20 cellular contexts compared by ENCODE assay signal in the genomic region with DNA sequence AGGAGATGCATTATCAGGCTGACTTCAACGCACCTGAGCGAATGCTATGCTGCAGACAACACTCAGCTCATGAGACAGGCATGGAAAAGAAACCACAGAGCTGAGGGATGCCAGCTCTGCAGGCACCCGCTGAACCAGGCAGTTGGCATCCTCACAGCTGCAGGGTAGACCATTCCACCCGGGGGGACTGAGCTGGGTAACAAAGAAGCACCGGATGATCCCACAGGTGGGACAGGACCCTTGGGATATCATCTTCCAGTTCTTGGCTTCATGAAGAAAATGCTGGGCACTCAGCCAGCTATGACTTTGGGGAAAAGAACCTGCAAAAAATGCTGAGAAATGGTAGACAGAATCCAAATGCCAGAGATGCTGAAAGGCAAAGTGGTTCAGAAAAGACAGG. TPM values are rescaled to one million over a fixed set of nuclear protein-coding genes. Genes with fewer than 3 reads are reported as not detected.
A peak's percentile ranks its signal among the peaks of the same experiment; 100 is the strongest.
DNase-seq lines count a peak whose midpoint lies in the region; ATAC-seq and TF ChIP-seq lines count a peak whose summit lies in the region.
"Had no signal": no experiment of that assay in that cellular context is flagged by ENCODE, and none has a peak within 500 bp of the region (broad histone marks: within the 10 kb centered on the region; RNA-seq: fewer than 3 reads in every experiment).

No MANE protein-coding gene starts in this region.

- intact Hi-C loops in psoas muscle (cut with DNase I) = no loop called here

- H3K27me3 ChIP-seq in brain microvascular endothelial cell (replicated peaks) (peaks cover 2% of the 10 kb centered on the region), psoas muscle (ENCODE audit: insufficient read depth in 3 of 3, low read length in 2 of 3) (peaks cover 0 to 5% (median 4%) of the 10 kb centered on the region in 3 donors), neural progenitor cell (no peaks in the 10 kb centered on the region)
- H3K27me3 ChIP-seq: body of pancreas, testis had no signal

- peaks cover 7% of the 10 kb centered on the region for H4K20me1 ChIP-seq in neural progenitor cell (ENCODE audit: low read depth)

- no peaks in the 10 kb centered on the region for H3K4me1 ChIP-seq in psoas muscle
- H3K4me1 ChIP-seq in neural progenitor cell = peaks cover 15% of the 10 kb centered on the region
- H3K4me1 ChIP-seq: testis had no signal

- ATAC-seq in psoas muscle (peak in 3 of 4 donors; percentile 20 to 32 (median 24)), GM18909 (IDR thresholded peaks at IDR 0.05; ENCODE audit: poor library complexity, unreplicated experiment) (no peak), GM19395 (IDR thresholded peaks at IDR 0.05; ENCODE audit: unreplicated experiment) (no peak)
- ATAC-seq: activated CD8-positive, alpha-beta T cell treated with anti-CD3 and anti-CD28 coated beads, Interleukin-2, amount 10 ng/mL, durations not matched to agents 7 days and 5 days; body of pancreas had no signal

- in situ Hi-C loops in brain microvascular endothelial cell (cut with HindIII; ENCODE audit: low pct_ligation_motif_present, low sequenced_read_pairs) = no loop called here

- peaks cover 2% of the 10 kb centered on the region for H3K36me3 Mint-ChIP-seq in neural progenitor cell
- H3K36me3 Mint-ChIP-seq: activated naive CD4-positive, alpha-beta T cell treated with anti-CD3 and anti-CD28 coated beads, Interleukin-2, amount 50 U/mL, for 24 hours had no signal

- no peak overlapping the region for H3K27ac ChIP-seq in brain microvascular endothelial cell
- no peak overlapping the region for H3K27ac ChIP-seq in psoas muscle
- no peak overlapping the region for H3K27ac ChIP-seq in neural progenitor cell
- H3K27ac ChIP-seq: testis had no signal

- no peak overlapping the region for H3K9ac ChIP-seq in neural progenitor cell

- peaks cover 17% of the 10 kb centered on the region for H3K4me1 Mint-ChIP-seq in neural progenitor cell

- H3K36me3 ChIP-seq in brain microvascular endothelial cell (replicated peaks) (no peaks in the 10 kb centered on the region), psoas muscle (ENCODE audit: insufficient read depth in 1 of 2, low read depth in 1 of 2) (no peaks in the 10 kb centered on the region), neural progenitor cell (no peaks in the 10 kb centered on the region)

- WGBS in psoas muscle, 3 donors = 34 to 53% (median 38%) methylated on average over 5 of the region's 5 CpGs

- TF ChIP-seq CTCF in brain microvascular endothelial cell (IDR thresholded peaks at IDR 0.05; ENCODE audit: low read depth, low read length, missing control alignments) (no peak), psoas muscle (IDR thresholded peaks at IDR 0.05) (no peak), neural progenitor cell (IDR thresholded peaks at IDR 0.05) (no peak)

- no peaks in the 10 kb centered on the region for H3K9me3 Mint-ChIP-seq in neural progenitor cell
- H3K9me3 Mint-ChIP-seq: activated B cell treated with CpG ODN at 0.5 μM for 24 hours; activated naive CD4-positive, alpha-beta T cell treated with anti-CD3 and anti-CD28 coated beads, Interleukin-2, amount 50 U/mL, for 24 hours; activated T-cell treated with anti-CD3 and anti-CD28 coated beads, Interleukin-2, amount 50 U/mL, for 4 hours; neural crest cell; T-helper 1 cell treated with Interleukin-12 subunit alpha and Interleukin-12 subunit beta and Interleukin-4 antibody, amounts not matched to agents 30 μg/mL and 1 μg/mL, for 36 hours had no signal

- DNase-seq in NCI-H2107 treated with DMSO at 0.1 percent for 48 hours (lab: John Stamatoyannopoulos, UW; ENCODE audit: unreplicated experiment) (peak; percentile 51), NCI-H2107 (lab: John Stamatoyannopoulos, UW) (no peak), NCI-H2171 treated with DMSO at 0.1 percent for 48 hours (lab: John Stamatoyannopoulos, UW) (peak; percentile 98), brain microvascular endothelial cell (peak; percentile 11), psoas muscle (no peak), neural progenitor cell (ENCODE audit: low spot score) (no peak)
- DNase-seq: activated B cell treated with CpG ODN at 0.5 μM for 24 hours; activated CD8-positive, alpha-beta T cell treated with anti-CD3 and anti-CD28 coated beads, Interleukin-2, amount 10 ng/mL, durations not matched to agents 7 days and 5 days; activated T-cell treated with anti-CD3 and anti-CD28 coated beads, Interleukin-2, amount 50 U/mL, for 4 hours; hypothalamus; kidney glomerular epithelial cell; NCI-H2081 treated with DMSO at 0.1 percent for 48 hours; SHP77; testis had no signal

- H3K9me3 ChIP-seq in psoas muscle = no peaks in the 10 kb centered on the region
- H3K9me3 ChIP-seq in neural progenitor cell (ENCODE audit: low read depth) = no peaks in the 10 kb centered on the region
- H3K9me3 ChIP-seq: body of pancreas, testis had no signal

- H3F3A ChIP-seq in neural progenitor cell (ENCODE audit: low read depth) = no peaks in the 10 kb centered on the region

- no peak overlapping the region for H3K4me3 Mint-ChIP-seq in neural progenitor cell
- H3K4me3 Mint-ChIP-seq: activated B cell treated with CpG ODN at 0.5 μM for 24 hours; activated CD8-positive, alpha-beta T cell treated with anti-CD3 and anti-CD28 coated beads, Interleukin-2, amount 10 ng/mL, durations not matched to agents 7 days and 5 days; activated naive CD4-positive, alpha-beta T cell treated with anti-CD3 and anti-CD28 coated beads, Interleukin-2, amount 50 U/mL, for 24 hours; activated T-cell treated with anti-CD3 and anti-CD28 coated beads, Interleukin-2, amount 50 U/mL, for 4 hours; neural crest cell; T-helper 1 cell treated with Interleukin-12 subunit alpha and Interleukin-12 subunit beta and Interleukin-4 antibody, amounts not matched to agents 30 μg/mL and 1 μg/mL, for 36 hours had no signal

- H3K4me3 ChIP-seq in brain microvascular endothelial cell (ENCODE audit: low read depth, low read length) = no peak overlapping the region
- no peak overlapping the region for H3K4me3 ChIP-seq in psoas muscle
- H3K4me3 ChIP-seq in neural progenitor cell = no peak overlapping the region
- H3K4me3 ChIP-seq: body of pancreas, testis had no signal

- no peak overlapping the region for H3K4me2 ChIP-seq in neural progenitor cell

- peaks cover 3% of the 10 kb centered on the region for H3K79me2 ChIP-seq in neural progenitor cell (ENCODE audit: low read depth)

- no peak overlapping the region for H2AFZ ChIP-seq in neural progenitor cell (replicated peaks)

- no peak overlapping the region for H3K27ac Mint-ChIP-seq in neural progenitor cell
- H3K27ac Mint-ChIP-seq: activated B cell treated with CpG ODN at 0.5 μM for 24 hours; activated CD8-positive, alpha-beta T cell treated with anti-CD3 and anti-CD28 coated beads, Interleukin-2, amount 10 ng/mL, durations not matched to agents 7 days and 5 days; activated naive CD4-positive, alpha-beta T cell treated with anti-CD3 and anti-CD28 coated beads, Interleukin-2, amount 50 U/mL, for 24 hours; T-helper 1 cell treated with Interleukin-12 subunit alpha and Interleukin-12 subunit beta and Interleukin-4 antibody, amounts not matched to agents 30 μg/mL and 1 μg/mL, for 36 hours had no signal

- peaks cover 9% of the 10 kb centered on the region for H3K27me3 Mint-ChIP-seq in neural progenitor cell (ENCODE audit: insufficient read depth, low read depth)

RNA-seq across cellular contexts. Expression of a gene that starts 9.6 kb away (rescaled TPM):
- total RNA-seq in psoas muscle = 1 to 10 TPM in 3 of 4 donors, under 1 TPM in 1; 0.54 to 4.6 (median 1.7) TPM
- polyA plus RNA-seq in psoas muscle = 1 to 10 TPM in 2 of 3 donors, under 1 TPM in 1; 0.33 to 2.6 (median 1.8) TPM
- total RNA-seq in neural progenitor cell (ENCODE audit: low replicate concordance) = 5.0 and 6.2 TPM in 2 replicates
- total RNA-seq: activated CD8-positive, alpha-beta T cell treated with anti-CD3 and anti-CD28 coated beads, Interleukin-2, amount 10 ng/mL, durations not matched to agents 7 days and 5 days had no signal

Comparison
In these comparisons a context has a peak if more than half of its experiments do, and no peak if none do; other contexts are left out.
1. DNase-seq: peak in NCI-H2107 treated with DMSO at 0.1 percent for 48 hours (single experiment), NCI-H2171 treated with DMSO at 0.1 percent for 48 hours (single experiment) and brain microvascular endothelial cell (single experiment); none in NCI-H2107 (single experiment), psoas muscle (0 of 2) and neural progenitor cell (single experiment).
2. ATAC-seq: peak in psoas muscle (3 of 4); none in GM18909 (single experiment) and GM19395 (single experiment).